Comparison of ENCODE assay signal across 18 cellular contexts in genomic region chr15:42286445-42287029, GRCh38. TPM values are rescaled to one million over a fixed set of nuclear protein-coding genes. Genes with fewer than 3 reads are reported as not detected.
DNase-seq lines count a peak whose midpoint lies in the region; ATAC-seq and TF ChIP-seq lines count a peak whose summit lies in the region.
"Had no signal": no experiment of that assay in that cellular context is flagged by ENCODE, and none has a peak within 500 bp of the region (broad histone marks: within the 10 kb centered on the region; RNA-seq: fewer than 3 reads in every experiment).

No MANE protein-coding gene starts in this region.

- no peak for ATAC-seq in HG02973 (IDR thresholded peaks at IDR 0.05; ENCODE audit: unreplicated experiment)
- ATAC-seq: HCT116, sciatic nerve, SK-N-SH treated with all-trans-retinoic acid at 6 μM for 48 hours had no signal

- H3K27ac Mint-ChIP-seq in endothelial cell (ENCODE audit: unreplicated experiment) = no peak overlapping the region
- no peak overlapping the region for H3K27ac Mint-ChIP-seq in T-helper 2 cell treated with Interferon-gamma antibody and Interleukin-4, amounts not matched to agents 5 μg/mL and 100 μg/mL, for 36 hours
- H3K27ac Mint-ChIP-seq: activated CD4-positive, alpha-beta T cell treated with anti-CD3 and anti-CD28 coated beads, Interleukin-2, amount 10 ng/mL, durations not matched to agents 24 days and 14 days; activated naive CD4-positive, alpha-beta T cell treated with anti-CD3 and anti-CD28 coated beads for 36 hours had no signal

- no peaks in the 10 kb centered on the region for H3K9me3 ChIP-seq in liver (ENCODE audit: control insufficient read depth in 4 of 4, low read length in 3 of 4)
- H3K9me3 ChIP-seq: lower lobe of right lung had no signal

- no peak for TF ChIP-seq CTCF in cardiac fibroblast (IDR thresholded peaks at IDR 0.05; ENCODE audit: low read depth, low read length)
- no peak for TF ChIP-seq CTCF in liver (IDR thresholded peaks at IDR 0.05; ENCODE audit: low read depth, low read length, missing input control)
- no peak for TF ChIP-seq CTCF in endothelial cell (IDR thresholded peaks at IDR 0.05; ENCODE audit: unreplicated experiment)

- H3K4me1 ChIP-seq in liver (ENCODE audit: control insufficient read depth in 4 of 4, insufficient read depth in 4 of 4, low read length in 3 of 4) = peaks cover 17 to 43% (median 37%) of the 10 kb centered on the region in 4 donors

- H3K27me3 ChIP-seq in liver (ENCODE audit: control insufficient read depth in 4 of 4, insufficient read depth in 4 of 4, low read length in 3 of 4) = no peaks in the 10 kb centered on the region

- H3K9me3 Mint-ChIP-seq in endothelial cell (ENCODE audit: unreplicated experiment) = no peaks in the 10 kb centered on the region
- H3K9me3 Mint-ChIP-seq in T-helper 2 cell treated with Interferon-gamma antibody and Interleukin-4, amounts not matched to agents 5 μg/mL and 100 μg/mL, for 36 hours = no peaks in the 10 kb centered on the region
- H3K9me3 Mint-ChIP-seq: activated CD4-positive, alpha-beta T cell treated with anti-CD3 and anti-CD28 coated beads, Interleukin-2, amount 10 ng/mL, durations not matched to agents 24 days and 14 days; activated naive CD4-positive, alpha-beta T cell treated with anti-CD3 and anti-CD28 coated beads for 36 hours had no signal

- no peak overlapping the region for H3K4me3 ChIP-seq in cardiac fibroblast (replicated peaks in 1 of 2; ENCODE audit: low read depth in 2 of 2, low read length in 2 of 2)
- H3K4me3 ChIP-seq in liver (ENCODE audit: low read depth in 1 of 3, low read length in 3 of 3) = no peak overlapping the region
- H3K4me3 ChIP-seq: coronary artery, lower lobe of right lung had no signal

- DNase-seq in GF-D8 (lab: John Stamatoyannopoulos, UW) = peak; percentile 21
- peak; percentile 77 for DNase-seq in MV-4-11 (lab: John Stamatoyannopoulos, UW)
- peak; percentile 11 to 40 for DNase-seq in cardiac fibroblast (ENCODE audit: low read depth in 2 of 2)
- no peak for DNase-seq in endothelial cell (ENCODE audit: low spot score)
- no peak for DNase-seq in HT-29 (ENCODE audit: low spot score)
- no peak for DNase-seq in T-helper 2 cell treated with Interferon-gamma antibody and Interleukin-4, amounts not matched to agents 5 μg/mL and 100 μg/mL, for 36 hours (ENCODE audit: low spot score)
- DNase-seq: activated CD4-positive, alpha-beta T cell treated with anti-CD3 and anti-CD28 coated beads, Interleukin-2, amount 10 ng/mL, durations not matched to agents 24 days and 14 days; activated naive CD4-positive, alpha-beta T cell treated with anti-CD3 and anti-CD28 coated beads for 36 hours; lower lobe of right lung; NCI-H1694; NCI-H82; occipital lobe had no signal

- no peak overlapping the region for H3K9ac ChIP-seq in liver (ENCODE audit: low read depth in 1 of 2, low read length in 2 of 2)

- H3K4me3 Mint-ChIP-seq in endothelial cell (ENCODE audit: unreplicated experiment) = no peak overlapping the region
- no peak overlapping the region for H3K4me3 Mint-ChIP-seq in T-helper 2 cell treated with Interferon-gamma antibody and Interleukin-4, amounts not matched to agents 5 μg/mL and 100 μg/mL, for 36 hours
- H3K4me3 Mint-ChIP-seq: activated CD4-positive, alpha-beta T cell treated with anti-CD3 and anti-CD28 coated beads, Interleukin-2, amount 10 ng/mL, durations not matched to agents 24 days and 14 days; activated naive CD4-positive, alpha-beta T cell treated with anti-CD3 and anti-CD28 coated beads for 36 hours had no signal

- peak overlapping the region; percentile 47 to 66 for H3K27ac ChIP-seq in liver (ENCODE audit: low read depth in 1 of 2, low read length in 2 of 2)
- H3K27ac ChIP-seq: coronary artery, lower lobe of right lung had no signal

- peaks cover 4 to 7% (median 5%) of the 10 kb centered on the region in 4 donors for H3K36me3 ChIP-seq in liver (ENCODE audit: control insufficient read depth in 4 of 4, insufficient read depth in 3 of 4, low read depth in 1 of 4, low read length in 3 of 4)

- H3K27me3 Mint-ChIP-seq in endothelial cell (ENCODE audit: unreplicated experiment) = no peaks in the 10 kb centered on the region
- H3K27me3 Mint-ChIP-seq in T-helper 2 cell treated with Interferon-gamma antibody and Interleukin-4, amounts not matched to agents 5 μg/mL and 100 μg/mL, for 36 hours (ENCODE audit: low read depth) = no peaks in the 10 kb centered on the region
- H3K27me3 Mint-ChIP-seq: activated CD4-positive, alpha-beta T cell treated with anti-CD3 and anti-CD28 coated beads, Interleukin-2, amount 10 ng/mL, durations not matched to agents 24 days and 14 days had no signal

- peak in 1 of 2 donors; percentile 29 for TF ChIP-seq RAD21 in liver (IDR thresholded peaks at IDR 0.05)

- 32% methylated on average over 4 of the region's 4 CpGs for WGBS in liver

- H3K36me3 Mint-ChIP-seq in endothelial cell (ENCODE audit: low read depth, unreplicated experiment) = no peaks in the 10 kb centered on the region
- H3K36me3 Mint-ChIP-seq in T-helper 2 cell treated with Interferon-gamma antibody and Interleukin-4, amounts not matched to agents 5 μg/mL and 100 μg/mL, for 36 hours (ENCODE audit: low read depth) = peaks cover 12% of the 10 kb centered on the region

- H3K4me1 Mint-ChIP-seq in endothelial cell (ENCODE audit: unreplicated experiment) = no peaks in the 10 kb centered on the region
- H3K4me1 Mint-ChIP-seq in T-helper 2 cell treated with Interferon-gamma antibody and Interleukin-4, amounts not matched to agents 5 μg/mL and 100 μg/mL, for 36 hours (ENCODE audit: low read depth) = peaks cover 1% of the 10 kb centered on the region
- H3K4me1 Mint-ChIP-seq: activated CD4-positive, alpha-beta T cell treated with anti-CD3 and anti-CD28 coated beads, Interleukin-2, amount 10 ng/mL, durations not matched to agents 24 days and 14 days had no signal

TF ChIP-seq in liver, 16 proteins besides CTCF, POLR2A, EP300 and RAD21 (continues in another document):
- TF ChIP-seq GABPA (IDR thresholded peaks at IDR 0.05 in 1 of 2, conservative IDR thresholded peaks at IDR 0.05 in 1 of 2) = peak in 1 of 2 donors; percentile 50
- no peak for TF ChIP-seq TAF1 (conservative IDR thresholded peaks at IDR 0.05)
- TF ChIP-seq JUND (IDR thresholded peaks at IDR 0.05) = peak in 1 of 2 donors; percentile 52
- peak; percentile 84 for TF ChIP-seq FOXA1 (IDR thresholded peaks at IDR 0.05)
- TF ChIP-seq EGR1 (IDR thresholded peaks at IDR 0.05; ENCODE audit: low read depth in 2 of 2) = no peak
- TF ChIP-seq YY1 (IDR thresholded peaks at IDR 0.05) = peak; percentile 85
- peak; percentile 76 for TF ChIP-seq MAX (IDR thresholded peaks at IDR 0.05)
- peak; percentile 27 for TF ChIP-seq HNF4G (IDR thresholded peaks at IDR 0.05)
- TF ChIP-seq NR2F2 (IDR thresholded peaks at IDR 0.05) = no peak
- TF ChIP-seq, protein P1, sequence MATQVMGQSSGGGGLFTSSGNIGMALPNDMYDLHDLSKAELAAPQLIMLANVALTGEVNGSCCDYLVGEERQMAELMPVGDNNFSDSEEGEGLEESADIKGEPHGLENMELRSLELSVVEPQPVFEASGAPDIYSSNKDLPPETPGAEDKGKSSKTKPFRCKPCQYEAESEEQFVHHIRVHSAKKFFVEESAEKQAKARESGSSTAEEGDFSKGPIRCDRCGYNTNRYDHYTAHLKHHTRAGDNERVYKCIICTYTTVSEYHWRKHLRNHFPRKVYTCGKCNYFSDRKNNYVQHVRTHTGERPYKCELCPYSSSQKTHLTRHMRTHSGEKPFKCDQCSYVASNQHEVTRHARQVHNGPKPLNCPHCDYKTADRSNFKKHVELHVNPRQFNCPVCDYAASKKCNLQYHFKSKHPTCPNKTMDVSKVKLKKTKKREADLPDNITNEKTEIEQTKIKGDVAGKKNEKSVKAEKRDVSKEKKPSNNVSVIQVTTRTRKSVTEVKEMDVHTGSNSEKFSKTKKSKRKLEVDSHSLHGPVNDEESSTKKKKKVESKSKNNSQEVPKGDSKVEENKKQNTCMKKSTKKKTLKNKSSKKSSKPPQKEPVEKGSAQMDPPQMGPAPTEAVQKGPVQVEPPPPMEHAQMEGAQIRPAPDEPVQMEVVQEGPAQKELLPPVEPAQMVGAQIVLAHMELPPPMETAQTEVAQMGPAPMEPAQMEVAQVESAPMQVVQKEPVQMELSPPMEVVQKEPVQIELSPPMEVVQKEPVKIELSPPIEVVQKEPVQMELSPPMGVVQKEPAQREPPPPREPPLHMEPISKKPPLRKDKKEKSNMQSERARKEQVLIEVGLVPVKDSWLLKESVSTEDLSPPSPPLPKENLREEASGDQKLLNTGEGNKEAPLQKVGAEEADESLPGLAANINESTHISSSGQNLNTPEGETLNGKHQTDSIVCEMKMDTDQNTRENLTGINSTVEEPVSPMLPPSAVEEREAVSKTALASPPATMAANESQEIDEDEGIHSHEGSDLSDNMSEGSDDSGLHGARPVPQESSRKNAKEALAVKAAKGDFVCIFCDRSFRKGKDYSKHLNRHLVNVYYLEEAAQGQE (IDR thresholded peaks at IDR 0.05) = peak; percentile 63
- TF ChIP-seq ZBTB33 (IDR thresholded peaks at IDR 0.05) = peak; percentile 67
- peak; percentile 97 for TF ChIP-seq FOXA2 (IDR thresholded peaks at IDR 0.05)
- peak; percentile 80 to 86 for TF ChIP-seq HNF4A (conservative IDR thresholded peaks at IDR 0.05)

RNA-seq across cellular contexts. Expression of gene TMEM87A, which starts 13.3 kb away (rescaled TPM):
- total RNA-seq in liver (10 to 100 TPM; 26.2 to 27.3 TPM), endothelial cell (ENCODE audit: unreplicated experiment) (29.1 TPM)
- 10 to 100 TPM in 1 of 2 donors, 1 to 10 TPM in 1; 9.2 to 17.5 TPM for polyA plus RNA-seq in liver
- 58.2 and 63.8 TPM in 2 replicates for total RNA-seq in HT-29 (2014; rRNA removed; shearing (Covaris generic))

RNA-seq across cellular contexts. Expression of gene GANC, which starts 13.5 kb away (rescaled TPM):
- total RNA-seq in liver = 10 to 100 TPM in 1 of 2 donors, 1 to 10 TPM in 1; 7.0 to 28.9 TPM
- polyA plus RNA-seq in liver = 10 to 100 TPM in 1 of 2 donors, 1 to 10 TPM in 1; 4.8 to 14.9 TPM
- total RNA-seq in endothelial cell (ENCODE audit: unreplicated experiment) = 18.7 TPM
- total RNA-seq in HT-29 (2014; rRNA removed; shearing (Covaris generic)) = 3.3 and 5.8 TPM in 2 replicates

Comparison
In these comparisons a context has a peak if more than half of its experiments do, and no peak if none do; other contexts are left out.
1. DNase-seq: peak in GF-D8 (single experiment), MV-4-11 (single experiment) and cardiac fibroblast (2 of 2); none in endothelial cell (single experiment), HT-29 (single experiment) and T-helper 2 cell treated with Interferon-gamma antibody and Interleukin-4, amounts not matched to agents 5 μg/mL and 100 μg/mL, for 36 hours (single experiment).